In the genomic region with DNA sequence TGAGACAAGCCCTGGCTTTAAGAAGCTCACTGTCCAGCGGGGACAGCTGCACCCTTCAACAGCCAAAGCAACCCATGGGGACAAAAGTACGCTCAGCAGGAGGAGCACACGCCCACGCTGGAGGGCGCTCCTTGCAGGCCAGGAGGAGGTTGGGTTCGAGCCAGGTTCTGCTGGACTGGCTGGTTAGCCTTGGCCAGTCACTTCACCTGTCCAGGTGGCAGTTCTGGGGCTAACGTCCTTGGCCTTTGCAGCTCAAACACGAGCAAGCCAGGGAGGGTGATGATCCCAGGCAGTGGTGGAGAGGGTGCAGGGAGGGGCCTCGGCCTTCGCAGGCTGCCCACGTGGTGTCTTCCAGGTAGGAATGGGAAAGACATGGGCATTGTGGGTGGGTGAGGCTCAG, we compare ENCODE assay signal across 34 cellular contexts. TPM values are rescaled to one million over a fixed set of nuclear protein-coding genes. Genes with fewer than 3 reads are reported as not detected.
"Had no signal": no experiment of that assay in that cellular context is flagged by ENCODE, and none has a peak within 500 bp of the region (broad histone marks: within the 10 kb centered on the region; RNA-seq: fewer than 3 reads in every experiment).

No MANE protein-coding gene starts in this region.

- H3K4me1 ChIP-seq: adrenal gland, ascending aorta had no signal

- H3K9me3 ChIP-seq: adrenal gland, ascending aorta had no signal

- H3K27ac ChIP-seq: adrenal gland, ascending aorta, cardiac muscle cell, VCaP had no signal

- H3K4me3 ChIP-seq: adrenal gland, ascending aorta, cardiac muscle cell had no signal

- H3K36me3 ChIP-seq: adrenal gland, cardiac muscle cell had no signal

- DNase-seq: activated B cell treated with CpG ODN at 0.5 μM for 24 hours; activated CD4-positive, alpha-beta memory T cell treated with anti-CD3 and anti-CD28 coated beads for 36 hours; activated CD4-positive, alpha-beta T cell treated with anti-CD3 and anti-CD28 coated beads for 4 hours; activated CD4-positive, alpha-beta T cell treated with anti-CD3 and anti-CD28 coated beads, Interleukin-2, amount 10 ng/mL, durations not matched to agents 24 days and 14 days; activated CD4-positive, alpha-beta T cell treated with anti-CD3 and anti-CD28 coated beads, Interleukin-2, amount 50 U/mL, for 1 hour; activated CD4-positive, alpha-beta T cell treated with anti-CD3 and anti-CD28 coated beads, Interleukin-2, amount 50 U/mL, for 4 hours; activated CD4-positive, CD25-positive, alpha-beta regulatory T cell treated with anti-CD3 and anti-CD28 coated beads, Interleukin-2, amount 50 U/mL, for 72 hours; activated CD8-positive, alpha-beta memory T cell treated with anti-CD3 and anti-CD28 coated beads, Interleukin-2, amount 50 U/mL, for 4 hours; activated CD8-positive, alpha-beta T cell treated with anti-CD3 and anti-CD28 coated beads for 36 hours; activated effector memory CD4-positive, alpha-beta T cell treated with anti-CD3 and anti-CD28 coated beads, Interleukin-2, amount 50 U/mL, for 16 hours; activated gamma-delta T cell treated with Interleukin-2 at 50 U/mL for 16 hours; activated naive CD4-positive, alpha-beta T cell; activated naive CD4-positive, alpha-beta T cell treated with anti-CD3 and anti-CD28 coated beads for 36 hours; activated naive CD4-positive, alpha-beta T cell treated with anti-CD3 and anti-CD28 coated beads, Interleukin-2, amount 50 U/mL, for 16 hours; activated naive CD8-positive, alpha-beta T cell treated with anti-CD3 and anti-CD28 coated beads for 36 hours; activated T-cell treated with anti-CD3 and anti-CD28 coated beads for 4 hours; activated T-cell treated with anti-CD3 and anti-CD28 coated beads, Interleukin-2, amount 50 U/mL, for 1 hour; activated T-cell treated with anti-CD3 and anti-CD28 coated beads, Interleukin-2, amount 50 U/mL, for 4 hours; activated T-cell treated with anti-CD3 and anti-CD28 coated beads, Interleukin-2, amount 50 U/mL, for 72 hours; amniotic stem cell; caudate nucleus; cerebellar nuclear complex; T-helper 1 cell; T-helper 2 cell; T-helper 9 cell had no signal

- ATAC-seq: activated CD8-positive, alpha-beta T cell treated with anti-CD3 and anti-CD28 coated beads for 36 hours; activated naive CD4-positive, alpha-beta T cell treated with anti-CD3 and anti-CD28 coated beads, Interleukin-2, amount 50 U/mL, for 72 hours; activated T-cell treated with anti-CD3 and anti-CD28 coated beads, Interleukin-2, amount 50 U/mL, for 4 hours; activated T-cell treated with anti-CD3 and anti-CD28 coated beads, Interleukin-2, amount 50 U/mL, for 72 hours; activated T-helper 17 cell treated with anti-CD3 and anti-CD28 coated beads, Interleukin-2, amount 50 U/mL, for 72 hours had no signal

- H3K27me3 ChIP-seq: adrenal gland, ascending aorta, cardiac muscle cell had no signal

RNA-seq across cellular contexts. Expression of a gene that starts 13.1 kb away (rescaled TPM):
- total RNA-seq: activated B cell treated with CpG ODN at 0.5 μM for 24 hours; activated CD4-positive, alpha-beta memory T cell treated with anti-CD3 and anti-CD28 coated beads for 36 hours; activated CD4-positive, alpha-beta T cell treated with anti-CD3 and anti-CD28 coated beads, Interleukin-2, amount 10 ng/mL, durations not matched to agents 24 days and 14 days; activated CD8-positive, alpha-beta memory T cell treated with anti-CD3 and anti-CD28 coated beads for 36 hours; activated CD8-positive, alpha-beta T cell treated with anti-CD3 and anti-CD28 coated beads for 36 hours; activated naive CD4-positive, alpha-beta T cell treated with anti-CD3 and anti-CD28 coated beads for 36 hours; activated naive CD4-positive, alpha-beta T cell treated with anti-CD3 and anti-CD28 coated beads, Interleukin-2, amount 50 U/mL, for 72 hours; activated naive CD8-positive, alpha-beta T cell treated with anti-CD3 and anti-CD28 coated beads for 36 hours; activated T-cell treated with anti-CD3 and anti-CD28 coated beads, Interleukin-2, amount 50 U/mL, for 72 hours; activated T-helper 1 cell treated with anti-CD3 and anti-CD28 coated beads, Interleukin-12 subunit alpha, Interleukin-12 subunit beta, Interleukin-2, Interleukin-4 antibody, amounts not matched to agents 30 ng/mL and 10 ng/mL and 1 ng/mL, durations not matched to agents 14 hours and 24 hours and 36 hours; activated T-helper 17 cell treated with anti-CD3 and anti-CD28 coated beads, Interleukin-2, amount 50 U/mL, for 72 hours; bronchial epithelial cell; cardiac muscle cell had no signal
